Comparison of ENCODE assay signal across 13 cellular contexts in the genomic region with DNA sequence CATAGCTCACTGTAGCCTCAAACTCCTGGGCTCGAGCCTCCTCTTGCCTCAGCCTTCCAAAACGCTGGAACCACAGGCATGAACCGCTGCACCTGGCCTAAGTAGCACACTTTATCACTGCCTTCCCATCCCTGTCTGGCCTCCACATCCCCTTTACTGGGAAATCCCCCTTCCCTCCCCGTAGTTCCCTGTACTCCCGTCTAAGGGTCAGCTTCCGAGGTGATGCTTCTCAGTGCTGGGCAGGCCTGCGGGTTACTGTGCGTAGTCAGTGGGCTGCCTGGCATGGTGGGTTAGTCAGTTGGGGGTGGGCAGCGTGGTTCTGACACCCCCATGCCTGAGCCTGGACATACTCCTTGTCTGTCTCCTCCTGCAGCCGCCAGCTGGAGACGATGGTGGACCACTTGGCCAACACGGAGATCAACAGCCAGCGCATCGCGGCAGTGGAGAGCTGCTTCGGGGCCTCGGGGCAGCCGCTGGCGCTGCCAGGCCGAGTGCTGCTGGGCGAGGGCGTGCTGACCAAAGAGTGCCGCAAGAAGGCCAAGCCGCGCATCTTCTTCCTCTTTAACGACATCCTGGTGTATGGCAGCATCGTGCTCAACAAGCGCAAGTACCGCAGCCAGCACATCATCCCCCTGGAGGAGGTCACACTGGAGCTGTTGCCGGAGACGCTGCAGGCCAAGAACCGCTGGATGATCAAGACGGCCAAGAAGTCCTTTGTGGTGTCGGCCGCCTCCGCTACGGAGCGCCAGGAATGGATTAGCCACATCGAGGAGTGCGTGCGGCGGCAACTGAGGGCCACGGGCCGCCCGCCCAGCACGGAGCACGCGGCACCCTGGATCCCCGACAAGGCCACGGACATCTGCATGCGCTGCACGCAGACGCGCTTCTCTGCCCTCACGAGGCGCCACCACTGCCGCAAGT. TPM values are rescaled to one million over a fixed set of nuclear protein-coding genes. Genes with fewer than 3 reads are reported as not detected.
DNase-seq lines count a peak whose midpoint lies in the region; ATAC-seq and TF ChIP-seq lines count a peak whose summit lies in the region.
"Had no signal": no experiment of that assay in that cellular context is flagged by ENCODE, and none has a peak within 500 bp of the region (broad histone marks: within the 10 kb centered on the region; RNA-seq: fewer than 3 reads in every experiment).

No MANE protein-coding gene starts in this region.

- no peak for TF ChIP-seq EP300 in suprapubic skin (IDR thresholded peaks at IDR 0.05)

- peak overlapping the region; percentile 86 for H3K4me2 ChIP-seq in BLaER1

- no peaks in the 10 kb centered on the region for H3K27me3 Mint-ChIP-seq in activated naive CD8-positive, alpha-beta T cell treated with anti-CD3 and anti-CD28 coated beads for 36 hours
- no peaks in the 10 kb centered on the region for H3K27me3 Mint-ChIP-seq in natural killer cell treated with Interleukin-12 subunit alpha and Interleukin-12 subunit beta and Interleukin-15 and Interleukin-18, amount 100 ng/mL, for 72 hours
- peaks cover 2% of the 10 kb centered on the region for H3K27me3 Mint-ChIP-seq in mesothelial cell of epicardium (ENCODE audit: low read depth)
- H3K27me3 Mint-ChIP-seq in HFFc6 (ENCODE audit: insufficient read depth), result no peaks in the 10 kb centered on the region

- DNase-seq in GM06990 (ENCODE audit: extremely low read depth, insufficient read length) (no peak), mesothelial cell of epicardium (ENCODE audit: low spot score in 2 of 2, unreplicated experiment in 2 of 2) (no peak), HFFc6 (no peak), suprapubic skin (ENCODE audit: low spot score in 2 of 2) (no peak), kidney tubule cell (ENCODE audit: low spot score) (no peak)
- no peak for DNase-seq in activated naive CD8-positive, alpha-beta T cell treated with anti-CD3 and anti-CD28 coated beads for 36 hours
- DNase-seq in natural killer cell treated with Interleukin-12 subunit alpha and Interleukin-12 subunit beta and Interleukin-15 and Interleukin-18, amount 100 ng/mL, for 72 hours (ENCODE audit: low spot score), result no peak
- DNase-seq: IMR-90, NCI-H1694 treated with DMSO at 0.1 percent for 48 hours, NCI-H82 had no signal

- peak overlapping the region; percentile 53 for H3K4me3 Mint-ChIP-seq in activated naive CD8-positive, alpha-beta T cell treated with anti-CD3 and anti-CD28 coated beads for 36 hours
- peak overlapping the region; percentile 94 for H3K4me3 Mint-ChIP-seq in natural killer cell treated with Interleukin-12 subunit alpha and Interleukin-12 subunit beta and Interleukin-15 and Interleukin-18, amount 100 ng/mL, for 72 hours
- H3K4me3 Mint-ChIP-seq in mesothelial cell of epicardium (no peak overlapping the region), HFFc6 (no peak overlapping the region)

- H3K27me3 ChIP-seq in BLaER1 (no peaks in the 10 kb centered on the region), GM06990 (replicated peaks; ENCODE audit: control insufficient read depth, insufficient read depth, low read length) (no peaks in the 10 kb centered on the region), suprapubic skin (no peaks in the 10 kb centered on the region)
- H3K27me3 ChIP-seq: SJSA1 had no signal

- peaks cover 76% of the 10 kb centered on the region for H3K4me1 Mint-ChIP-seq in activated naive CD8-positive, alpha-beta T cell treated with anti-CD3 and anti-CD28 coated beads for 36 hours
- H3K4me1 Mint-ChIP-seq in natural killer cell treated with Interleukin-12 subunit alpha and Interleukin-12 subunit beta and Interleukin-15 and Interleukin-18, amount 100 ng/mL, for 72 hours (ENCODE audit: low read depth in 2 of 2), result peaks cover 66 to 78% of the 10 kb centered on the region in 2 donors
- H3K4me1 Mint-ChIP-seq in mesothelial cell of epicardium, result peaks cover 4% of the 10 kb centered on the region
- peaks cover 9% of the 10 kb centered on the region; the same call in 1 of the 2 replicates for H3K4me1 Mint-ChIP-seq in HFFc6 (ENCODE audit: low read depth)

- TF ChIP-seq POLR2A in suprapubic skin (IDR thresholded peaks at IDR 0.05), result no peak

- H3K36me3 Mint-ChIP-seq in activated naive CD8-positive, alpha-beta T cell treated with anti-CD3 and anti-CD28 coated beads for 36 hours, result peaks cover 45% of the 10 kb centered on the region
- peaks cover 8% of the 10 kb centered on the region for H3K36me3 Mint-ChIP-seq in natural killer cell treated with Interleukin-12 subunit alpha and Interleukin-12 subunit beta and Interleukin-15 and Interleukin-18, amount 100 ng/mL, for 72 hours
- H3K36me3 Mint-ChIP-seq in mesothelial cell of epicardium, result no peaks in the 10 kb centered on the region
- H3K36me3 Mint-ChIP-seq in HFFc6 (ENCODE audit: low read depth), result 0 out of 2 replicates have a peak, but pooled peaks cover 5% of the 10 kb centered on the region

- TF ChIP-seq CTCF in GM06990 (IDR thresholded peaks at IDR 0.05; ENCODE audit: insufficient read depth, low read length, poor library complexity, severe bottlenecking) (no peak), mesothelial cell of epicardium (IDR thresholded peaks at IDR 0.05; ENCODE audit: unreplicated experiment) (no peak), HFFc6 (IDR thresholded peaks at IDR 0.05) (no peak), suprapubic skin (IDR thresholded peaks at IDR 0.05) (no peak)

- peaks cover 5% of the 10 kb centered on the region for H3K9me3 Mint-ChIP-seq in activated naive CD8-positive, alpha-beta T cell treated with anti-CD3 and anti-CD28 coated beads for 36 hours
- no peaks in the 10 kb centered on the region for H3K9me3 Mint-ChIP-seq in natural killer cell treated with Interleukin-12 subunit alpha and Interleukin-12 subunit beta and Interleukin-15 and Interleukin-18, amount 100 ng/mL, for 72 hours
- H3K9me3 Mint-ChIP-seq in mesothelial cell of epicardium (no peaks in the 10 kb centered on the region), HFFc6 (no peaks in the 10 kb centered on the region)

- 0 out of 2 replicates have a peak overlapping the region, but pooled peaks have one; percentile 4 for H3K9ac ChIP-seq in BLaER1

- H3K4me1 ChIP-seq in BLaER1 (peaks cover 76% of the 10 kb centered on the region), suprapubic skin (peaks cover 74% of the 10 kb centered on the region)

- H3K27ac ChIP-seq in BLaER1, result peak overlapping the region; percentile 54
- no peak overlapping the region for H3K27ac ChIP-seq in suprapubic skin
- H3K27ac ChIP-seq: SJSA1 had no signal

- WGBS in suprapubic skin, result 89% methylated on average over 39 of the region's 57 CpGs

- H3K9me3 ChIP-seq in BLaER1 (no peaks in the 10 kb centered on the region), suprapubic skin (no peaks in the 10 kb centered on the region)
- H3K9me3 ChIP-seq: SJSA1 had no signal

- H4K20me1 ChIP-seq in BLaER1, result 0 out of 2 replicates have a peak, but pooled peaks cover 26% of the 10 kb centered on the region

- ATAC-seq in natural killer cell treated with Interleukin-12 subunit alpha and Interleukin-12 subunit beta and Interleukin-15 and Interleukin-18, amount 100 ng/mL, for 72 hours, result peak in 1 of 2 donors; percentile 47
- ATAC-seq: HCT116 had no signal

- peak overlapping the region; percentile 89 for H3K27ac Mint-ChIP-seq in activated naive CD8-positive, alpha-beta T cell treated with anti-CD3 and anti-CD28 coated beads for 36 hours
- peak overlapping the region; percentile 92 to 93 for H3K27ac Mint-ChIP-seq in natural killer cell treated with Interleukin-12 subunit alpha and Interleukin-12 subunit beta and Interleukin-15 and Interleukin-18, amount 100 ng/mL, for 72 hours
- H3K27ac Mint-ChIP-seq in mesothelial cell of epicardium (no peak overlapping the region), HFFc6 (no peak overlapping the region)

- H3K4me3 ChIP-seq in BLaER1, result no peak overlapping the region
- H3K4me3 ChIP-seq in GM06990 (replicated peaks; ENCODE audit: low read depth, low read length), result peak overlapping the region; percentile 42
- no peak overlapping the region for H3K4me3 ChIP-seq in suprapubic skin
- H3K4me3 ChIP-seq: SJSA1 had no signal

- H3K36me3 ChIP-seq in BLaER1 (peaks cover 22% of the 10 kb centered on the region), GM06990 (ENCODE audit: control insufficient read depth, insufficient read depth, low read length) (peaks cover 32% of the 10 kb centered on the region), suprapubic skin (peaks cover 24% of the 10 kb centered on the region)

RNA-seq across cellular contexts. Expression of a gene that starts 8.4 kb away (rescaled TPM):
- total RNA-seq in activated naive CD8-positive, alpha-beta T cell treated with anti-CD3 and anti-CD28 coated beads for 36 hours, result 10 to 100 TPM; 21.7 to 22.2 TPM
- total RNA-seq in natural killer cell treated with Interleukin-12 subunit alpha and Interleukin-12 subunit beta and Interleukin-15 and Interleukin-18, amount 100 ng/mL, for 72 hours, result 10 to 100 TPM; 15.6 to 17.7 TPM
- total RNA-seq in mesothelial cell of epicardium (0.47 to 0.92 TPM (median 0.64 TPM) in 3 replicates), suprapubic skin (10 to 100 TPM in 2 of 4 donors, 1 to 10 TPM in 2; 4.5 to 18.8 (median 9.7) TPM)
- total RNA-seq in HFFc6 (2021; fragmentation: NEBNext Ultra II Directional; extraction: Animal tissue kit (Norgen Biotek cat#: 25700)), result 1 to 10 TPM; 1.4 to 2.8 (median 2.6) TPM

RNA-seq across cellular contexts. Expression of a gene that starts 41.4 kb away (rescaled TPM):
- total RNA-seq in activated naive CD8-positive, alpha-beta T cell treated with anti-CD3 and anti-CD28 coated beads for 36 hours, result 10 to 100 TPM; 30.9 to 32.3 TPM
- 10 to 100 TPM; 44.8 to 50.8 TPM for total RNA-seq in natural killer cell treated with Interleukin-12 subunit alpha and Interleukin-12 subunit beta and Interleukin-15 and Interleukin-18, amount 100 ng/mL, for 72 hours
- total RNA-seq in mesothelial cell of epicardium, result 26.9 to 29.8 TPM (median 27.1 TPM) in 3 replicates
- 10 to 100 TPM; 23.3 to 32.7 (median 24.7) TPM for total RNA-seq in HFFc6 (2021; fragmentation: NEBNext Ultra II Directional; extraction: Animal tissue kit (Norgen Biotek cat#: 25700))
- total RNA-seq in suprapubic skin, result 10 to 100 TPM; 19.6 to 35.8 (median 27.3) TPM

Comparison
In these comparisons a context has a peak if more than half of its experiments do, and no peak if none do; other contexts are left out.
1. H3K27ac Mint-ChIP-seq: peak in activated naive CD8-positive, alpha-beta T cell treated with anti-CD3 and anti-CD28 coated beads for 36 hours (single experiment) and natural killer cell treated with Interleukin-12 subunit alpha and Interleukin-12 subunit beta and Interleukin-15 and Interleukin-18, amount 100 ng/mL, for 72 hours (2 of 2); none in mesothelial cell of epicardium (single experiment) and HFFc6 (single experiment).
2. H3K4me3 Mint-ChIP-seq: peak in activated naive CD8-positive, alpha-beta T cell treated with anti-CD3 and anti-CD28 coated beads for 36 hours (single experiment) and natural killer cell treated with Interleukin-12 subunit alpha and Interleukin-12 subunit beta and Interleukin-15 and Interleukin-18, amount 100 ng/mL, for 72 hours (single experiment); none in mesothelial cell of epicardium (single experiment) and HFFc6 (single experiment).